20 cellular contexts compared by ENCODE assay signal in the genomic region with DNA sequence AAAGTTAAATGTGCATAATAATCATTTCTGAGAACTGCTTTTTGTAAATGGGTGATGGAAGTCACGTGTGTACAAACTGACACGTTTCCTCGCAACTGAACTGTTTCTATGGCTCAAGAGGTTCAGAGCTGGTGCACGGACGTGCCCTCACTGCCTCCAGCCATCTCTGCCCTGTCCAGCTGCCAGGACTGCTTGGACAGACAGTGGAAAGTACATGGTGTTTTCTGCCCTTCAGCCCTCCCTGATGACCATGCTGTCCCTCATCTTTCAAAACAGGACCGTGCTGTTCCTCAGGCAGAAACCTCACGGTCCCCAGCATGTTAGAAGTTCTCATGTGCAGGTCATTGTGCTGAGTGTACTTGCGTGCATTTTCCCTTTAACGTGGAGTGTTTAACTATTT. TPM values are rescaled to one million over a fixed set of nuclear protein-coding genes. Genes with fewer than 3 reads are reported as not detected.
DNase-seq lines count a peak whose midpoint lies in the region; ATAC-seq, FAIRE-seq and TF ChIP-seq lines count a peak whose summit lies in the region.
"Had no signal": no experiment of that assay in that cellular context is flagged by ENCODE, and none has a peak within 500 bp of the region (broad histone marks: within the 10 kb centered on the region; RNA-seq: fewer than 3 reads in every experiment).

No MANE protein-coding gene starts in this region.

- no peak for ATAC-seq in HepG2
- peak; percentile 75 to 88 for ATAC-seq in left cardiac atrium
- ATAC-seq: CD8-positive, alpha-beta T cell had no signal

- no peak overlapping the region for H2BK120ac ChIP-seq in neuronal stem cell (ENCODE audit: low read depth, low read length)

- WGBS in liver = 35% methylated on average over 9 of the region's 9 CpGs
- 1% methylated on average over 5 of the region's 9 CpGs for WGBS in HepG2 (ENCODE audit: low lambda C conversion rate)
- WGBS in neuronal stem cell (ENCODE audit: extremely low coverage in 2 of 2, insufficient read length in 2 of 2, insufficient replicate concordance in 1 of 2), 2 donors = no CpG with 5 or more reads among the region's 9 CpGs
- 67 to 79% (median 75%) methylated on average over 9 of the region's 9 CpGs for WGBS in spleen, 5 donors

- H3K18ac ChIP-seq in neuronal stem cell (ENCODE audit: low read length) = peak overlapping the region; percentile 13

- intact Hi-C loops in HepG2 (cut with micrococcal nuclease; ENCODE audit: unreplicated experiment) = no loop called here
- intact Hi-C loops in left cardiac atrium (cut with DNase I) = loop anchor here in 1 of 2 donors (5.0 kb wide), 1 partner anchor 81 kb away; a partner anchor contains a TSS
- intact Hi-C loops in breast epithelium (cut with DNase I; ENCODE audit: low total_unique reads) = no loop called here
- intact Hi-C loops in spleen (cut with DNase I; ENCODE audit: low total_unique reads) = no loop called here

- no peaks in the 10 kb centered on the region for H3K9me3 ChIP-seq in liver (ENCODE audit: control insufficient read depth in 4 of 4, low read length in 3 of 4)
- H3K9me3 ChIP-seq in HepG2 (ENCODE audit: low read length) = no peaks in the 10 kb centered on the region
- no peaks in the 10 kb centered on the region for H3K9me3 ChIP-seq in neuronal stem cell (replicated peaks in 1 of 2; ENCODE audit: control insufficient read depth in 2 of 2, insufficient read depth in 1 of 2, low read depth in 1 of 2, low read length in 2 of 2)
- no peaks in the 10 kb centered on the region for H3K9me3 ChIP-seq in breast epithelium
- no peaks in the 10 kb centered on the region for H3K9me3 ChIP-seq in spleen
- H3K9me3 ChIP-seq: BLaER1 had no signal

- H3K9ac ChIP-seq in liver (ENCODE audit: low read depth in 1 of 2, low read length in 2 of 2) (no peak overlapping the region), HepG2 (ENCODE audit: insufficient read depth, low read depth, low read length) (no peak overlapping the region), neuronal stem cell (ENCODE audit: low read depth, low read length, poor library complexity) (no peak overlapping the region)
- H3K9ac ChIP-seq: BLaER1 had no signal

- no peak overlapping the region for H2BK12ac ChIP-seq in neuronal stem cell (ENCODE audit: low read length)

- H2AK5ac ChIP-seq in neuronal stem cell (ENCODE audit: low read depth, low read length) = no peak overlapping the region

- no peak overlapping the region for H4K8ac ChIP-seq in neuronal stem cell (ENCODE audit: low read depth, low read length)

- no peaks in the 10 kb centered on the region for H3K79me2 ChIP-seq in HepG2 (ENCODE audit: insufficient read depth, low read length)

- H3K27ac ChIP-seq in liver (ENCODE audit: low read depth in 1 of 2, low read length in 2 of 2) = no peak overlapping the region
- H3K27ac ChIP-seq in HepG2 (ENCODE audit: extremely low read length, insufficient read depth, low read length) = no peak overlapping the region
- no peak overlapping the region for H3K27ac ChIP-seq in neuronal stem cell (replicated peaks; ENCODE audit: low read length)
- H3K27ac ChIP-seq in breast epithelium = no peak overlapping the region
- no peak overlapping the region for H3K27ac ChIP-seq in spleen
- H3K27ac ChIP-seq: BLaER1 had no signal

- H3K36me3 ChIP-seq in liver (ENCODE audit: control insufficient read depth in 4 of 4, insufficient read depth in 3 of 4, low read depth in 1 of 4, low read length in 3 of 4) = no peaks in the 10 kb centered on the region
- H3K36me3 ChIP-seq in HepG2 (replicated peaks in 1 of 2; ENCODE audit: control insufficient read depth in 1 of 2, insufficient read depth in 2 of 2, low read length in 2 of 2) = no peaks in the 10 kb centered on the region
- no peaks in the 10 kb centered on the region for H3K36me3 ChIP-seq in neuronal stem cell (replicated peaks in 1 of 2; ENCODE audit: control insufficient read depth in 2 of 2, insufficient read depth in 2 of 2, low read length in 2 of 2)
- H3K36me3 ChIP-seq in breast epithelium = no peaks in the 10 kb centered on the region
- H3K36me3 ChIP-seq in spleen = no peaks in the 10 kb centered on the region
- H3K36me3 ChIP-seq: BLaER1 had no signal

- no peak overlapping the region for H3K23ac ChIP-seq in neuronal stem cell (ENCODE audit: low read depth, low read length, poor library complexity)

- H4K91ac ChIP-seq in neuronal stem cell (ENCODE audit: low read depth, low read length, poor library complexity) = no peak overlapping the region

- CTCF ChIA-PET in HepG2 (lab: Yijun Ruan, JAX; ENCODE audit: low intra/inter-chr PET ratio, low total read pairs) = no interaction called here

- in situ Hi-C loops in HepG2 (cut with HindIII; ENCODE audit: extremely low pct_ligation_motif_present, low pct_unique_long_range_greater_than_20kb) = no loop called here

- H4K20me1 ChIP-seq in HepG2 (ENCODE audit: insufficient read depth, low read length) = no peaks in the 10 kb centered on the region
- H4K20me1 ChIP-seq: BLaER1 had no signal

- no peak overlapping the region for H3K4ac ChIP-seq in neuronal stem cell (ENCODE audit: low read length)

- POLR2A ChIA-PET in HepG2 (lab: Yijun Ruan, JAX) = no interaction called here

- H3K14ac ChIP-seq in neuronal stem cell (ENCODE audit: low read length) = no peak overlapping the region

- no peak overlapping the region for H3K4me2 ChIP-seq in HepG2 (ENCODE audit: low read depth, low read length)
- H3K4me2 ChIP-seq in neuronal stem cell (ENCODE audit: insufficient read depth, low read length, poor library complexity, severe bottlenecking) = no peak overlapping the region
- H3K4me2 ChIP-seq: BLaER1 had no signal

- no peaks in the 10 kb centered on the region for H3K79me1 ChIP-seq in neuronal stem cell (ENCODE audit: low read depth, low read length)

- peak overlapping the region; percentile 4 for H2BK15ac ChIP-seq in neuronal stem cell (ENCODE audit: low read length)

- TF ChIP-seq RAD21 in liver (IDR thresholded peaks at IDR 0.05) (no peak), HepG2 (CRISPR knock-in tag; IDR thresholded peaks at IDR 0.05) (no peak)

- no peak for FAIRE-seq in HepG2 (lab: Jason Lieb, UNC)
- FAIRE-seq: RCC 7860 had no signal

- TF ChIP-seq EP300 in HepG2 (IDR thresholded peaks at IDR 0.05; ENCODE audit: low read depth in 2 of 2, low read length in 2 of 2) (no peak), HepG2 (CRISPR knock-in tag; IDR thresholded peaks at IDR 0.05; ENCODE audit: borderline replicate concordance) (no peak)

- no peak overlapping the region for H3K4me3 ChIP-seq in liver (ENCODE audit: low read depth in 1 of 3, low read length in 3 of 3)
- no peak overlapping the region for H3K4me3 ChIP-seq in HepG2 (replicated peaks in 1 of 3; ENCODE audit: insufficient read depth in 1 of 3, low read depth in 2 of 3, low read length in 3 of 3)
- H3K4me3 ChIP-seq in neuronal stem cell (ENCODE audit: low read length in 2 of 2) = no peak overlapping the region
- no peak overlapping the region for H3K4me3 ChIP-seq in breast epithelium
- H3K4me3 ChIP-seq in spleen = no peak overlapping the region
- H3K4me3 ChIP-seq: BLaER1 had no signal

- no peak for DNase-seq in HepG2 (ENCODE audit: low spot score)
- peak; percentile 62 for DNase-seq in left cardiac atrium
- DNase-seq in neuronal stem cell (ENCODE audit: low spot score) = no peak
- no peak for DNase-seq in stimulated activated CD8-positive, alpha-beta memory T cell treated with anti-CD3 and anti-CD28 coated beads, Interleukin-4, amount 100 ng/mL, for 48 hours
- no peak for DNase-seq in breast epithelium (ENCODE audit: low spot score in 2 of 2)
- DNase-seq in DMS79 treated with DMSO at 0.1 percent for 48 hours (lab: John Stamatoyannopoulos, UW) = no peak
- DNase-seq in spleen = no peak
- DNase-seq: 8988T; CD8-positive, alpha-beta T cell; HCEC 1CT; NCI-H1105; NCI-H1694; NCI-H2107; NCI-H2227 treated with DMSO at 0.1 percent for 48 hours; NCI-H524; SHP77 treated with DMSO at 0.1 percent for 48 hours had no signal

- H2AFZ ChIP-seq in HepG2 (ENCODE audit: low read length) (no peak overlapping the region), neuronal stem cell (ENCODE audit: low read length) (no peak overlapping the region)

- no peak for TF ChIP-seq CTCF in liver (IDR thresholded peaks at IDR 0.05; ENCODE audit: low read depth, low read length, missing input control)
- no peak for TF ChIP-seq CTCF in HepG2 (CRISPR knock-in tag; IDR thresholded peaks at IDR 0.05)
- no peak for TF ChIP-seq CTCF in breast epithelium (IDR thresholded peaks at IDR 0.05)
- no peak for TF ChIP-seq CTCF in spleen (IDR thresholded peaks at IDR 0.05 in 8 of 11, conservative IDR thresholded peaks at IDR 0.05 in 3 of 11)

- H2BK5ac ChIP-seq in neuronal stem cell (ENCODE audit: low read length) = no peak overlapping the region

- no peak for TF ChIP-seq POLR2A in HepG2 (IDR thresholded peaks at IDR 0.05; ENCODE audit: insufficient read depth in 1 of 2, low read depth in 2 of 2, low read length in 2 of 2)
- no peak for TF ChIP-seq POLR2A in breast epithelium (IDR thresholded peaks at IDR 0.05)
- TF ChIP-seq POLR2A in spleen (IDR thresholded peaks at IDR 0.05) = no peak

- BruUV-seq in HepG2 (replicated peaks; lab: Mats Ljungman, UMichigan) = no TSS peak

- peaks cover 6 to 38% (median 30%) of the 10 kb centered on the region in 4 donors for H3K4me1 ChIP-seq in liver (ENCODE audit: control insufficient read depth in 4 of 4, insufficient read depth in 4 of 4, low read length in 3 of 4)
- H3K4me1 ChIP-seq in HepG2 (ENCODE audit: insufficient read depth, low read length) = no peaks in the 10 kb centered on the region
- H3K4me1 ChIP-seq in neuronal stem cell (ENCODE audit: control insufficient read depth in 2 of 2, insufficient read depth in 1 of 2, low read depth in 1 of 2, low read length in 2 of 2) = peaks cover 0 to 4% of the 10 kb centered on the region in 2 donors
- H3K4me1 ChIP-seq in breast epithelium = no peaks in the 10 kb centered on the region
- no peaks in the 10 kb centered on the region for H3K4me1 ChIP-seq in spleen
- H3K4me1 ChIP-seq: BLaER1 had no signal

- H3K27me3 ChIP-seq in liver (ENCODE audit: control insufficient read depth in 4 of 4, insufficient read depth in 4 of 4, low read length in 3 of 4) = no peaks in the 10 kb centered on the region
- H3K27me3 ChIP-seq in HepG2 (ENCODE audit: control insufficient read depth in 1 of 2, insufficient read depth in 2 of 2, low read length in 2 of 2) = peaks cover 0 to 3% of the 10 kb centered on the region in 2 experiments; a peak in 2 of 5 replicates
- peaks cover 0 to 51% (median 0%) of the 10 kb centered on the region in 3 experiments for H3K27me3 ChIP-seq in neuronal stem cell (ENCODE audit: control insufficient read depth in 3 of 3, insufficient read depth in 3 of 3, low read depth in 1 of 3, low read length in 3 of 3)
- peaks cover 0 to 16% of the 10 kb centered on the region in 2 donors for H3K27me3 ChIP-seq in breast epithelium
- peaks cover 0 to 11% (median 0%) of the 10 kb centered on the region in 7 donors for H3K27me3 ChIP-seq in spleen (replicated peaks in 1 of 7)
- H3K27me3 ChIP-seq: BLaER1 had no signal

RNA-seq across cellular contexts. Expression of a gene that starts 38.7 kb away (rescaled TPM):
- total RNA-seq in liver (not detected), HepG2 (2016; rRNA removed; fragmentation: Illumina TruSeq; extraction: Trizol) (not detected in 2 replicates), left cardiac atrium (10 to 100 TPM in 1 of 2 donors, 1 to 10 TPM in 1; 4.9 to 19.2 TPM), breast epithelium (not detected), spleen (not detected)
- polyA plus RNA-seq in liver (not detected), HepG2 (2011; rRNA removed) (not detected in 2 replicates), spleen (under 1 TPM in 1 of 3 donors, not detected in 2; 0.02 TPM)
- total RNA-seq in HepG2 (2016; cell fraction: cytosol; rRNA removed; fragmentation: Illumina TruSeq; extraction: Trizol; ENCODE audit: low read depth) = not detected in 2 replicates
- total RNA-seq in HepG2 (2016; cell fraction: insoluble cytoplasmic fraction; rRNA removed; fragmentation: Illumina TruSeq; extraction: Trizol) = not detected in 2 replicates
- total RNA-seq in HepG2 (2016; cell fraction: membrane; rRNA removed; fragmentation: Illumina TruSeq; extraction: Trizol) = not detected in 2 replicates
- not detected in 2 replicates for total RNA-seq in HepG2 (2016; cell fraction: nucleus; rRNA removed; fragmentation: Illumina TruSeq; extraction: Trizol)
- polyA plus RNA-seq in HepG2 (2011; cell fraction: cytosol; rRNA removed) = not detected in 2 replicates
- polyA plus RNA-seq in HepG2 (2011; cell fraction: nucleus; rRNA removed) = not detected in 2 replicates
- not detected in 2 replicates for polyA plus RNA-seq in HepG2 (2012)
- polyA plus RNA-seq in HepG2 (2016; cell fraction: cytosol; fragmentation: Illumina TruSeq; extraction: Trizol; ENCODE audit: low read depth) = not detected in 2 replicates
- not detected in 2 replicates for polyA plus RNA-seq in HepG2 (2016; cell fraction: insoluble cytoplasmic fraction; fragmentation: Illumina TruSeq; extraction: Trizol; ENCODE audit: low read depth)
- not detected in 2 replicates for polyA plus RNA-seq in HepG2 (2016; cell fraction: membrane; fragmentation: Illumina TruSeq; extraction: Trizol; ENCODE audit: low read depth)
- polyA plus RNA-seq in HepG2 (2016; cell fraction: nucleus; fragmentation: Illumina TruSeq; extraction: Trizol; ENCODE audit: insufficient read depth, low read depth) = not detected in 2 replicates
- polyA minus RNA-seq in HepG2 (2011; rRNA and poly(A)+ RNA removed; ENCODE audit: low replicate concordance) = not detected in 2 replicates
- polyA minus RNA-seq in HepG2 (2011; cell fraction: cytosol; rRNA and poly(A)+ RNA removed) = not detected in 2 replicates
- polyA minus RNA-seq in HepG2 (2011; cell fraction: nucleus; rRNA and poly(A)+ RNA removed) = not detected in 2 replicates
- polyA plus RNA-seq in neuronal stem cell (2013, experiment 1 of 2) = 0.01 TPM
- not detected for polyA plus RNA-seq in neuronal stem cell (2013, experiment 2 of 2)
- total RNA-seq: CD8-positive, alpha-beta T cell; MCF 10A had no signal

Comparison
In these comparisons a context has a peak if more than half of its experiments do, and no peak if none do; other contexts are left out.
1. RNA of a gene that starts 38.7 kb away (total RNA-seq): 4.9 to 19.2 TPM in left cardiac atrium; not detected in liver, not detected in HepG2, not detected in breast epithelium and not detected in spleen; every median in the first group is over 4 times any median in the second.